ENCODE assay signal across 8 cellular contexts in the genomic region with DNA sequence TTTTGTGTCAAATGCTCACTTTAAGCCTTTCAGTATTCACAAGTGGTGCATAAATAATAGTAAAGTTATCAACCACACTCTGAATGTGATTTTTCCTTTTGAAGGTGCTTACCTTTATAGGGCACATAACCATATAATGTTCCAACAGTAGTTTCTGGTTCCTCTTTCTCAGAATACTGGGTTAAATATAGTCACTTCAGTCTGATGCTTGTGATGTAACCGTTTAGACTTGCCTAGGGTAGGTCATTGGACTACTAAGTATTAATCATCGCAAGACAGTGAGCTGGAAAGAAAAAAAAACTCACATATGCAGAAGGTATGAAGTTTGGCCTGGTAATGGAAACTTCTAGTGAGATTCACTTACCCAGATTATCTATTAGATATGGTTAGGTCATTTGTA. TPM values are rescaled to one million over a fixed set of nuclear protein-coding genes. Genes with fewer than 3 reads are reported as not detected.
DNase-seq lines count a peak whose midpoint lies in the region; ATAC-seq and TF ChIP-seq lines count a peak whose summit lies in the region.

No MANE protein-coding gene starts in this region.

- peaks cover 12% of the 10 kb centered on the region for H3K27me3 Mint-ChIP-seq in activated naive CD4-positive, alpha-beta T cell treated with anti-CD3 and anti-CD28 coated beads, Interleukin-2, amount 10 ng/mL, durations not matched to agents 7 days and 5 days

- peak overlapping the region; percentile 42 for H3K27ac Mint-ChIP-seq in activated naive CD4-positive, alpha-beta T cell treated with anti-CD3 and anti-CD28 coated beads, Interleukin-2, amount 10 ng/mL, durations not matched to agents 7 days and 5 days

- TF ChIP-seq CTCF in RWPE1 (conservative IDR thresholded peaks at IDR 0.05; ENCODE audit: low read depth) = no peak
- TF ChIP-seq CTCF in psoas muscle (IDR thresholded peaks at IDR 0.05) = no peak
- TF ChIP-seq CTCF in ovary (IDR thresholded peaks at IDR 0.05) = no peak
- no peak for TF ChIP-seq CTCF in esophagus muscularis mucosa (IDR thresholded peaks at IDR 0.05)

- no peaks in the 10 kb centered on the region for H3K9me3 ChIP-seq in psoas muscle
- H3K9me3 ChIP-seq in ovary = no peaks in the 10 kb centered on the region
- no peaks in the 10 kb centered on the region for H3K9me3 ChIP-seq in esophagus muscularis mucosa

- TF ChIP-seq POLR2A in ovary (IDR thresholded peaks at IDR 0.05) = no peak
- TF ChIP-seq POLR2A in esophagus muscularis mucosa (IDR thresholded peaks at IDR 0.05; ENCODE audit: low read depth) = no peak

- intact Hi-C loops in psoas muscle (cut with DNase I) = no loop called here
- intact Hi-C loops in ovary (cut with DNase I) = no loop called here
- intact Hi-C loops in esophagus muscularis mucosa (cut with DNase I) = no loop called here

- POLR2A ChIA-PET in RWPE1 (lab: Yijun Ruan, JAX; ENCODE audit: low non-redundant PET) = no interaction called here

- no peak overlapping the region for H3K4me3 Mint-ChIP-seq in activated naive CD4-positive, alpha-beta T cell treated with anti-CD3 and anti-CD28 coated beads, Interleukin-2, amount 10 ng/mL, durations not matched to agents 7 days and 5 days

- H3K27ac ChIP-seq in RWPE1 = no peak overlapping the region
- H3K27ac ChIP-seq in psoas muscle = peak overlapping the region; percentile 86
- no peak overlapping the region for H3K27ac ChIP-seq in ovary
- no peak overlapping the region for H3K27ac ChIP-seq in esophagus muscularis mucosa (replicated peaks in 1 of 4)

- H3K4me3 ChIP-seq in psoas muscle (peak overlapping the region; percentile 91), ovary (no peak overlapping the region), esophagus muscularis mucosa (no peak overlapping the region)

- H3K4me1 ChIP-seq in psoas muscle (peaks cover 24% of the 10 kb centered on the region), ovary (ENCODE audit: insufficient read depth) (peaks cover 4% of the 10 kb centered on the region), esophagus muscularis mucosa (peaks cover 9 to 25% (median 17%) of the 10 kb centered on the region in 4 donors)

- H3K27me3 ChIP-seq in psoas muscle (ENCODE audit: insufficient read depth in 3 of 3, low read length in 2 of 3) (no peaks in the 10 kb centered on the region), ovary (no peaks in the 10 kb centered on the region), esophagus muscularis mucosa (no peaks in the 10 kb centered on the region)

- peaks cover 0 to 12% of the 10 kb centered on the region in 2 donors for H3K36me3 ChIP-seq in psoas muscle (ENCODE audit: insufficient read depth in 1 of 2, low read depth in 1 of 2)
- no peaks in the 10 kb centered on the region for H3K36me3 ChIP-seq in ovary
- peaks cover 0 to 9% (median 8%) of the 10 kb centered on the region in 4 donors for H3K36me3 ChIP-seq in esophagus muscularis mucosa

- peaks cover 15% of the 10 kb centered on the region for H3K36me3 Mint-ChIP-seq in activated naive CD4-positive, alpha-beta T cell treated with anti-CD3 and anti-CD28 coated beads, Interleukin-2, amount 10 ng/mL, durations not matched to agents 7 days and 5 days

- CTCF ChIA-PET in activated naive CD4-positive, alpha-beta T cell treated with anti-CD3 and anti-CD28 coated beads, Interleukin-2, amount 10 ng/mL, durations not matched to agents 7 days and 5 days (lab: Charles Lee) = interaction anchor here (0.7 to 3.6 kb wide), 2 partner anchors 24 to 28 kb away, joined by 3 to 21 read pairs; no protein-coding TSS in a partner anchor
- CTCF ChIA-PET in RWPE1 (lab: Yijun Ruan, JAX) = no interaction called here

- ATAC-seq in HG03025 (IDR thresholded peaks at IDR 0.05; ENCODE audit: low FRiP score, unreplicated experiment) (peak; percentile 44), psoas muscle (peak in 2 of 4 donors; percentile 34 to 40)

- WGBS in psoas muscle, 3 donors = 29 to 69% (median 40%) methylated on average over 2 of the region's 2 CpGs
- 84 to 89% (median 86%) methylated on average over 2 of the region's 2 CpGs for WGBS in ovary, 3 donors
- WGBS in esophagus muscularis mucosa = 54% methylated on average over 2 of the region's 2 CpGs

- TF ChIP-seq EP300 in ovary (IDR thresholded peaks at IDR 0.05) (no peak), esophagus muscularis mucosa (IDR thresholded peaks at IDR 0.05) (no peak)

- H3K4me1 Mint-ChIP-seq in activated naive CD4-positive, alpha-beta T cell treated with anti-CD3 and anti-CD28 coated beads, Interleukin-2, amount 10 ng/mL, durations not matched to agents 7 days and 5 days = peaks cover 52% of the 10 kb centered on the region

- no peaks in the 10 kb centered on the region for H3K9me3 Mint-ChIP-seq in activated naive CD4-positive, alpha-beta T cell treated with anti-CD3 and anti-CD28 coated beads, Interleukin-2, amount 10 ng/mL, durations not matched to agents 7 days and 5 days

- no peak for DNase-seq in activated naive CD4-positive, alpha-beta T cell treated with anti-CD3 and anti-CD28 coated beads, Interleukin-2, amount 10 ng/mL, durations not matched to agents 7 days and 5 days
- DNase-seq in activated naive CD4-positive, alpha-beta T cell (lab: John Stamatoyannopoulos, UW) = no peak
- peak; percentile 56 for DNase-seq in RWPE1 (ENCODE audit: low spot score)
- no peak for DNase-seq in psoas muscle
- no peak for DNase-seq in ovary
- no peak for DNase-seq in amniotic stem cell (lab: John Stamatoyannopoulos, UW)
- DNase-seq in esophagus muscularis mucosa (ENCODE audit: extremely low spot score) = no peak

RNA-seq across cellular contexts. Expression of a gene that starts 1.9 kb away (rescaled TPM):
- total RNA-seq in psoas muscle = 1 to 10 TPM; 3.2 to 8.5 (median 6.9) TPM
- 10 to 100 TPM in 1 of 3 donors, 1 to 10 TPM in 2; 1.8 to 11.2 (median 3.0) TPM for polyA plus RNA-seq in psoas muscle
- total RNA-seq in ovary = under 1 TPM; 0.12 to 0.97 (median 0.66) TPM
- under 1 TPM; 0.07 to 0.55 TPM for polyA plus RNA-seq in ovary
- total RNA-seq in esophagus muscularis mucosa = 1 to 10 TPM; 1.4 to 3.3 (median 2.4) TPM
